Comparison of ENCODE assay signal across 12 cellular contexts in genomic region chr1:2312589-2313301, GRCh38.
DNase-seq lines count a peak whose midpoint lies in the region; ATAC-seq and TF ChIP-seq lines count a peak whose summit lies in the region.
"Had no signal": no experiment of that assay in that cellular context is flagged by ENCODE, and none has a peak within 500 bp of the region (broad histone marks: within the 10 kb centered on the region; RNA-seq: fewer than 3 reads in every experiment).

No MANE protein-coding gene starts in this region.

- intact Hi-C loops in ovary (cut with DNase I) = loop anchor here in 3 of 4 donors (5.0 to 10.0 kb wide), 3 partner anchors 80 to 118 kb away; partner anchors contain the start of gene FAAP20 (in 1 of the 3)
- intact Hi-C loops in activated naive CD4-positive, alpha-beta T cell treated with anti-CD3 and anti-CD28 coated beads for 36 hours (cut with micrococcal nuclease) = loop anchor here (5.0 kb wide), 1 partner anchor 70 kb away; no protein-coding TSS in a partner anchor

- ATAC-seq in stimulated activated naive CD8-positive, alpha-beta T cell treated with anti-CD3 and anti-CD28 coated beads, Interleukin-15, Interleukin-2, amounts not matched to agents 100 U/mL and 50 U/mL, for 24 hours = no peak
- ATAC-seq in stimulated activated naive CD8-positive, alpha-beta T cell treated with anti-CD3 and anti-CD28 coated beads, Interleukin-15, amount 100 ng/mL, for 72 hours = no peak
- no peak for ATAC-seq in HG03432 (IDR thresholded peaks at IDR 0.05; ENCODE audit: unreplicated experiment)
- ATAC-seq in HG02623 (IDR thresholded peaks at IDR 0.05; ENCODE audit: unreplicated experiment) = no peak
- ATAC-seq: activated T-cell treated with anti-CD3 and anti-CD28 coated beads, Interleukin-2, amount 50 U/mL, for 4 hours had no signal

- CTCF ChIA-PET in activated naive CD4-positive, alpha-beta T cell treated with anti-CD3 and anti-CD28 coated beads for 36 hours (lab: Charles Lee) = interaction anchor here (1.0 kb wide), 2 partner anchors 82 to 118 kb away, joined by 4 to 6 read pairs; partner anchors contain the start of gene FAAP20

- H3K27ac ChIP-seq in esophagus (ENCODE audit: low read depth in 2 of 2, low read length in 1 of 2) = peak overlapping the region; percentile 78 to 81
- peak overlapping the region; percentile 61 to 75 for H3K27ac ChIP-seq in ovary

- no peak overlapping the region for H3K27ac Mint-ChIP-seq in stimulated activated naive CD8-positive, alpha-beta T cell treated with anti-CD3 and anti-CD28 coated beads, Interleukin-15, amount 100 ng/mL, for 72 hours
- no peak overlapping the region for H3K27ac Mint-ChIP-seq in activated naive CD4-positive, alpha-beta T cell treated with anti-CD3 and anti-CD28 coated beads for 36 hours
- H3K27ac Mint-ChIP-seq: T-helper 1 cell treated with Interleukin-12 subunit alpha and Interleukin-12 subunit beta and Interleukin-4 antibody, amounts not matched to agents 30 μg/mL and 1 μg/mL, for 36 hours had no signal

- H3K4me1 Mint-ChIP-seq in stimulated activated naive CD8-positive, alpha-beta T cell treated with anti-CD3 and anti-CD28 coated beads, Interleukin-15, amount 100 ng/mL, for 72 hours = peaks cover 61% of the 10 kb centered on the region
- H3K4me1 Mint-ChIP-seq in activated naive CD4-positive, alpha-beta T cell treated with anti-CD3 and anti-CD28 coated beads for 36 hours (ENCODE audit: low read depth) = peaks cover 4% of the 10 kb centered on the region

- TF ChIP-seq EP300 in ovary (IDR thresholded peaks at IDR 0.05) = no peak

- no peak for TF ChIP-seq CTCF in ovary (IDR thresholded peaks at IDR 0.05)

- no peak for TF ChIP-seq POLR2A in ovary (IDR thresholded peaks at IDR 0.05)

- H3K27me3 ChIP-seq in esophagus (ENCODE audit: control insufficient read depth in 1 of 2, insufficient read depth in 2 of 2, low read length in 2 of 2) (no peaks in the 10 kb centered on the region), ovary (no peaks in the 10 kb centered on the region)

- H3K4me1 ChIP-seq in esophagus (ENCODE audit: control insufficient read depth in 2 of 2, insufficient read depth in 2 of 2, low read length in 1 of 2) (peaks cover 0 to 15% of the 10 kb centered on the region in 2 donors), ovary (ENCODE audit: insufficient read depth) (peaks cover 25% of the 10 kb centered on the region)

- DNase-seq in stimulated activated naive CD8-positive, alpha-beta T cell treated with anti-CD3 and anti-CD28 coated beads, Interleukin-15, Interleukin-2, amounts not matched to agents 100 U/mL and 50 U/mL, for 24 hours = peak; percentile 8
- DNase-seq in stimulated activated naive CD8-positive, alpha-beta T cell treated with anti-CD3 and anti-CD28 coated beads, Interleukin-15, amount 100 ng/mL, for 72 hours = no peak
- DNase-seq in ovary = peak; percentile 55 to 78 (median 61)
- DNase-seq in activated CD4-positive, alpha-beta T cell treated with anti-CD3 and anti-CD28 coated beads for 1 hour = no peak
- no peak for DNase-seq in activated naive CD4-positive, alpha-beta T cell treated with anti-CD3 and anti-CD28 coated beads for 36 hours
- DNase-seq: activated T-cell treated with anti-CD3 and anti-CD28 coated beads, Interleukin-2, amount 50 U/mL, for 4 hours; dermis blood vessel endothelial cell; posterior cingulate gyrus had no signal

- peaks cover 9% of the 10 kb centered on the region for H3K36me3 Mint-ChIP-seq in activated naive CD4-positive, alpha-beta T cell treated with anti-CD3 and anti-CD28 coated beads for 36 hours (ENCODE audit: low read depth)

- H3K36me3 ChIP-seq in esophagus (ENCODE audit: control insufficient read depth in 2 of 2, insufficient read depth in 2 of 2, low read length in 1 of 2) = peaks cover 0 to 14% of the 10 kb centered on the region in 2 donors
- no peaks in the 10 kb centered on the region for H3K36me3 ChIP-seq in ovary

- no peak overlapping the region for H3K4me3 ChIP-seq in esophagus (ENCODE audit: low read depth in 1 of 2, low read length in 2 of 2)
- H3K4me3 ChIP-seq in ovary = no peak overlapping the region

- H3K9me3 Mint-ChIP-seq in stimulated activated naive CD8-positive, alpha-beta T cell treated with anti-CD3 and anti-CD28 coated beads, Interleukin-15, amount 100 ng/mL, for 72 hours = no peaks in the 10 kb centered on the region
- no peaks in the 10 kb centered on the region for H3K9me3 Mint-ChIP-seq in activated naive CD4-positive, alpha-beta T cell treated with anti-CD3 and anti-CD28 coated beads for 36 hours
- H3K9me3 Mint-ChIP-seq: activated T-cell treated with anti-CD3 and anti-CD28 coated beads, Interleukin-2, amount 50 U/mL, for 4 hours; T-helper 1 cell treated with Interleukin-12 subunit alpha and Interleukin-12 subunit beta and Interleukin-4 antibody, amounts not matched to agents 30 μg/mL and 1 μg/mL, for 36 hours had no signal

- no peak overlapping the region for H3K4me3 Mint-ChIP-seq in stimulated activated naive CD8-positive, alpha-beta T cell treated with anti-CD3 and anti-CD28 coated beads, Interleukin-15, amount 100 ng/mL, for 72 hours
- H3K4me3 Mint-ChIP-seq in activated naive CD4-positive, alpha-beta T cell treated with anti-CD3 and anti-CD28 coated beads for 36 hours = no peak overlapping the region
- H3K4me3 Mint-ChIP-seq: T-helper 1 cell treated with Interleukin-12 subunit alpha and Interleukin-12 subunit beta and Interleukin-4 antibody, amounts not matched to agents 30 μg/mL and 1 μg/mL, for 36 hours had no signal

- no peaks in the 10 kb centered on the region for H3K9me3 ChIP-seq in esophagus (ENCODE audit: control insufficient read depth in 2 of 2, insufficient read depth in 1 of 2, low read depth in 1 of 2, low read length in 1 of 2)
- no peaks in the 10 kb centered on the region for H3K9me3 ChIP-seq in ovary

- WGBS in esophagus, 2 donors = 52 to 60% methylated on average over 22 to 23 of the region's 23 CpGs
- 31 to 36% (median 35%) methylated on average over 13 to 23 of the region's 23 CpGs for WGBS in ovary, 3 donors

- H3K27me3 Mint-ChIP-seq in stimulated activated naive CD8-positive, alpha-beta T cell treated with anti-CD3 and anti-CD28 coated beads, Interleukin-15, amount 100 ng/mL, for 72 hours = no peaks in the 10 kb centered on the region
- no peaks in the 10 kb centered on the region for H3K27me3 Mint-ChIP-seq in activated naive CD4-positive, alpha-beta T cell treated with anti-CD3 and anti-CD28 coated beads for 36 hours (ENCODE audit: low read depth)

Comparison
In these comparisons a context has a peak if more than half of its experiments do, and no peak if none do; other contexts are left out.
1. DNase-seq: peak in stimulated activated naive CD8-positive, alpha-beta T cell treated with anti-CD3 and anti-CD28 coated beads, Interleukin-15, Interleukin-2, amounts not matched to agents 100 U/mL and 50 U/mL, for 24 hours (single experiment) and ovary (5 of 5); none in stimulated activated naive CD8-positive, alpha-beta T cell treated with anti-CD3 and anti-CD28 coated beads, Interleukin-15, amount 100 ng/mL, for 72 hours (0 of 2), activated CD4-positive, alpha-beta T cell treated with anti-CD3 and anti-CD28 coated beads for 1 hour (single experiment) and activated naive CD4-positive, alpha-beta T cell treated with anti-CD3 and anti-CD28 coated beads for 36 hours (single experiment).